Comparison of ENCODE assay signal across 29 cellular contexts in the genomic region with DNA sequence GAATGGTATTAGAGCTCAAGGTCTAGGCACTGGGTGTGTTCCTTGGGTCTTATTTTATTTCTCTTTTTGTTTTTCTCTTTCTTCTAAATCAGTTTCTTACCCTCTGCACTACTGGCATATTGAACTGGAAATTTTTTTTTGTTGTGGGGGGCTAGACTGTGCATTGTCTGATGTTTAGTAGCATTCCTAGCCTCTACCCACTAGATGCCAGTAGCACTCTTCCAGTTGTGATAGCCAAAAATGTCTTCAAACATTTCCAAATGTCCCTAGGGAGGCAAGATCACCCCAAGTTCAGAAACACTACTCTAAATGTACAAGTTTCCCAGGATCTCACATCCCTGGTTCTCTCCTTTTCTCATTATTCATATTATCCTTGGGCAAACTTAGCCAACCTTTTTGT.
"Had no signal": no experiment of that assay in that cellular context is flagged by ENCODE, and none has a peak within 500 bp of the region (broad histone marks: within the 10 kb centered on the region; RNA-seq: fewer than 3 reads in every experiment).

No MANE protein-coding gene starts in this region.

- DNase-seq: colonic mucosa; effector memory CD8-positive, alpha-beta T cell; esophagus squamous epithelium; foreskin melanocyte; glutamatergic neuron; heart right ventricle; hippocampal formation; left cardiac atrium; left lung; lower lobe of right lung; naive thymus-derived CD8-positive, alpha-beta T cell; nephron progenitor cell; occipital lobe; ovary; posterior cingulate gyrus; psoas muscle; right cardiac atrium; spleen; stimulated activated CD4-positive, alpha-beta T cell treated with anti-CD3 and anti-CD28 coated beads, Interleukin-4, amount 100 ng/mL, for 4 hours; stimulated activated naive CD8-positive, alpha-beta T cell treated with anti-CD3 and anti-CD28 coated beads, Interleukin-15, Interleukin-2, amounts not matched to agents 100 U/mL and 50 U/mL, for 24 hours; substantia nigra; testis; tibial artery had no signal

- H3K27me3 Mint-ChIP-seq: dendritic cell treated with granulocyte-macrophage colony-stimulating factor and Interleukin-4, amounts not matched to agents 40 ng/mL and 50 ng/mL, for 4 days; effector memory CD8-positive, alpha-beta T cell; stimulated activated memory B cell treated with anti-CD40 and anti-IgM and Interleukin-4, amounts not matched to agents 10 μg/mL and 1 μg/mL and 100 μg/mL, for 72 hours; type B pancreatic cell had no signal

- H3K27me3 ChIP-seq: colonic mucosa, esophagus squamous epithelium, left lung, ovary, spleen, testis, tibial artery had no signal

- H3K27ac ChIP-seq: colonic mucosa, epithelial cell of prostate, esophagus squamous epithelium, heart right ventricle, left lung, lower lobe of right lung, ovary, psoas muscle, skin epidermis, spleen, testis, tibial artery had no signal

- ATAC-seq: effector memory CD8-positive, alpha-beta T cell; heart right ventricle; left cardiac atrium; left lung; lower lobe of right lung; naive thymus-derived CD8-positive, alpha-beta T cell; psoas muscle; right cardiac atrium; stimulated activated memory B cell treated with anti-CD40 and anti-IgM and Interleukin-4, amounts not matched to agents 10 μg/mL and 1 μg/mL and 100 μg/mL, for 72 hours; stimulated activated naive CD8-positive, alpha-beta T cell treated with anti-CD3 and anti-CD28 coated beads, Interleukin-15, Interleukin-2, amounts not matched to agents 100 U/mL and 50 U/mL, for 24 hours had no signal

- H3K4me1 Mint-ChIP-seq: naive thymus-derived CD8-positive, alpha-beta T cell; stimulated activated memory B cell treated with anti-CD40 and anti-IgM and Interleukin-4, amounts not matched to agents 10 μg/mL and 1 μg/mL and 100 μg/mL, for 72 hours had no signal

- H3K9me3 Mint-ChIP-seq: dendritic cell treated with granulocyte-macrophage colony-stimulating factor and Interleukin-4, amounts not matched to agents 40 ng/mL and 50 ng/mL, for 4 days; effector memory CD8-positive, alpha-beta T cell; nephron progenitor cell; stimulated activated memory B cell treated with anti-CD40 and anti-IgM and Interleukin-4, amounts not matched to agents 10 μg/mL and 1 μg/mL and 100 μg/mL, for 72 hours; type B pancreatic cell had no signal

- H3K4me3 Mint-ChIP-seq: dendritic cell treated with granulocyte-macrophage colony-stimulating factor and Interleukin-4, amounts not matched to agents 40 ng/mL and 50 ng/mL, for 4 days; effector memory CD8-positive, alpha-beta T cell; naive thymus-derived CD8-positive, alpha-beta T cell; nephron progenitor cell; stimulated activated memory B cell treated with anti-CD40 and anti-IgM and Interleukin-4, amounts not matched to agents 10 μg/mL and 1 μg/mL and 100 μg/mL, for 72 hours; type B pancreatic cell had no signal

- H3K36me3 ChIP-seq: colonic mucosa, esophagus squamous epithelium, heart right ventricle, left lung, lower lobe of right lung, ovary, spleen, tibial artery had no signal

- FAIRE-seq: islet of Langerhans had no signal

- H3K4me3 ChIP-seq: colonic mucosa, esophagus squamous epithelium, heart right ventricle, left lung, lower lobe of right lung, ovary, psoas muscle, skin epidermis, spleen, testis, tibial artery had no signal

- H3K4me1 ChIP-seq: colonic mucosa, esophagus squamous epithelium, heart right ventricle, left lung, lower lobe of right lung, psoas muscle, spleen, testis, tibial artery had no signal

- H3K9me3 ChIP-seq: colonic mucosa, esophagus squamous epithelium, heart right ventricle, left lung, lower lobe of right lung, ovary, psoas muscle, testis, tibial artery had no signal

- H3K36me3 Mint-ChIP-seq: naive thymus-derived CD8-positive, alpha-beta T cell; stimulated activated memory B cell treated with anti-CD40 and anti-IgM and Interleukin-4, amounts not matched to agents 10 μg/mL and 1 μg/mL and 100 μg/mL, for 72 hours; type B pancreatic cell had no signal

- H3K27ac Mint-ChIP-seq: dendritic cell treated with granulocyte-macrophage colony-stimulating factor and Interleukin-4, amounts not matched to agents 40 ng/mL and 50 ng/mL, for 4 days; effector memory CD8-positive, alpha-beta T cell; naive thymus-derived CD8-positive, alpha-beta T cell; nephron progenitor cell; stimulated activated memory B cell treated with anti-CD40 and anti-IgM and Interleukin-4, amounts not matched to agents 10 μg/mL and 1 μg/mL and 100 μg/mL, for 72 hours; type B pancreatic cell had no signal
